Comparison of ENCODE assay signal across 17 cellular contexts in genomic region chr5:139575313-139575646, GRCh38. TPM values are rescaled to one million over a fixed set of nuclear protein-coding genes. Genes with fewer than 3 reads are reported as not detected.
DNase-seq lines count a peak whose midpoint lies in the region; ATAC-seq, FAIRE-seq and TF ChIP-seq lines count a peak whose summit lies in the region.
"Had no signal": no experiment of that assay in that cellular context is flagged by ENCODE, and none has a peak within 500 bp of the region (broad histone marks: within the 10 kb centered on the region; RNA-seq: fewer than 3 reads in every experiment).

No MANE protein-coding gene starts in this region.

- DNase-seq in activated CD4-positive, alpha-beta T cell treated with anti-CD3 and anti-CD28 coated beads, Interleukin-2, amount 10 ng/mL, durations not matched to agents 24 days and 14 days = no peak
- DNase-seq in activated CD4-positive, alpha-beta T cell treated with anti-CD3 and anti-CD28 coated beads, Interleukin-2, amount 50 U/mL, for 4 hours = no peak
- DNase-seq in activated T-helper 1 cell treated with anti-CD3 and anti-CD28 coated beads, Interleukin-12 subunit alpha, Interleukin-12 subunit beta, Interleukin-2, Interleukin-4 antibody, amounts not matched to agents 30 ng/mL and 10 ng/mL and 1 ng/mL, durations not matched to agents 14 hours and 24 hours and 36 hours (ENCODE audit: low spot score) = no peak
- DNase-seq in natural killer cell treated with Interleukin-12 subunit alpha and Interleukin-12 subunit beta and Interleukin-15 and Interleukin-18, amount 100 ng/mL, for 72 hours (ENCODE audit: low spot score) = no peak
- DNase-seq in SHP77 (lab: John Stamatoyannopoulos, UW) (no peak), RCC 7860 (ENCODE audit: low spot score) (no peak), CD1c-positive myeloid dendritic cell (ENCODE audit: extremely low spot score) (no peak)
- DNase-seq: activated CD4-positive, alpha-beta T cell treated with anti-CD3 and anti-CD28 coated beads, Interleukin-2, amount 50 U/mL, for 1 hour; esophagus squamous epithelium; heart right ventricle; islet precursor cell; nucleus accumbens; right lobe of liver had no signal

- no peak for FAIRE-seq in RCC 7860 (lab: Jason Lieb, UNC)
- FAIRE-seq: HTR-8/SVneo had no signal

- H3K9me3 Mint-ChIP-seq in activated CD4-positive, alpha-beta T cell treated with anti-CD3 and anti-CD28 coated beads, Interleukin-2, amount 10 ng/mL, durations not matched to agents 24 days and 14 days = no peaks in the 10 kb centered on the region
- no peaks in the 10 kb centered on the region for H3K9me3 Mint-ChIP-seq in activated T-helper 1 cell treated with anti-CD3 and anti-CD28 coated beads, Interleukin-12 subunit alpha, Interleukin-12 subunit beta, Interleukin-2, Interleukin-4 antibody, amounts not matched to agents 30 ng/mL and 10 ng/mL and 1 ng/mL, durations not matched to agents 14 hours and 24 hours and 36 hours
- no peaks in the 10 kb centered on the region for H3K9me3 Mint-ChIP-seq in natural killer cell treated with Interleukin-12 subunit alpha and Interleukin-12 subunit beta and Interleukin-15 and Interleukin-18, amount 100 ng/mL, for 72 hours
- H3K9me3 Mint-ChIP-seq: mesothelial cell of epicardium had no signal

- peak overlapping the region; percentile 58; the same call in 1 of the 2 replicates for H3K4me2 ChIP-seq in KMS-11
- H3K4me2 ChIP-seq: A549 had no signal

- H3K27me3 Mint-ChIP-seq in activated CD4-positive, alpha-beta T cell treated with anti-CD3 and anti-CD28 coated beads, Interleukin-2, amount 10 ng/mL, durations not matched to agents 24 days and 14 days = no peaks in the 10 kb centered on the region
- H3K27me3 Mint-ChIP-seq in activated T-helper 1 cell treated with anti-CD3 and anti-CD28 coated beads, Interleukin-12 subunit alpha, Interleukin-12 subunit beta, Interleukin-2, Interleukin-4 antibody, amounts not matched to agents 30 ng/mL and 10 ng/mL and 1 ng/mL, durations not matched to agents 14 hours and 24 hours and 36 hours (ENCODE audit: insufficient read depth) = no peaks in the 10 kb centered on the region
- no peaks in the 10 kb centered on the region for H3K27me3 Mint-ChIP-seq in natural killer cell treated with Interleukin-12 subunit alpha and Interleukin-12 subunit beta and Interleukin-15 and Interleukin-18, amount 100 ng/mL, for 72 hours

- no peak overlapping the region for H3K4me3 ChIP-seq in KMS-11 (IDR thresholded peaks at IDR 0.05; ENCODE audit: insufficient read depth, low read depth, low read length)
- H3K4me3 ChIP-seq: A549, esophagus squamous epithelium, heart right ventricle, right lobe of liver had no signal

- TF ChIP-seq CTCF in KMS-11 (conservative IDR thresholded peaks at IDR 0.05; ENCODE audit: low read depth, low read length) = peak; percentile 57

- peak overlapping the region; percentile 62; the same call in 1 of the 2 replicates for H3K27ac ChIP-seq in KMS-11
- H3K27ac ChIP-seq: A549, esophagus squamous epithelium, right lobe of liver had no signal

- peak overlapping the region; percentile 62 for H3K4me3 Mint-ChIP-seq in activated CD4-positive, alpha-beta T cell treated with anti-CD3 and anti-CD28 coated beads, Interleukin-2, amount 10 ng/mL, durations not matched to agents 24 days and 14 days
- peak overlapping the region; percentile 70 for H3K4me3 Mint-ChIP-seq in activated T-helper 1 cell treated with anti-CD3 and anti-CD28 coated beads, Interleukin-12 subunit alpha, Interleukin-12 subunit beta, Interleukin-2, Interleukin-4 antibody, amounts not matched to agents 30 ng/mL and 10 ng/mL and 1 ng/mL, durations not matched to agents 14 hours and 24 hours and 36 hours
- peak overlapping the region; percentile 26 for H3K4me3 Mint-ChIP-seq in natural killer cell treated with Interleukin-12 subunit alpha and Interleukin-12 subunit beta and Interleukin-15 and Interleukin-18, amount 100 ng/mL, for 72 hours
- H3K4me3 Mint-ChIP-seq: mesothelial cell of epicardium had no signal

- no peak for ATAC-seq in natural killer cell treated with Interleukin-12 subunit alpha and Interleukin-12 subunit beta and Interleukin-15 and Interleukin-18, amount 100 ng/mL, for 72 hours

- peaks cover 53% of the 10 kb centered on the region for H3K4me1 Mint-ChIP-seq in activated CD4-positive, alpha-beta T cell treated with anti-CD3 and anti-CD28 coated beads, Interleukin-2, amount 10 ng/mL, durations not matched to agents 24 days and 14 days
- peaks cover 61% of the 10 kb centered on the region for H3K4me1 Mint-ChIP-seq in activated T-helper 1 cell treated with anti-CD3 and anti-CD28 coated beads, Interleukin-12 subunit alpha, Interleukin-12 subunit beta, Interleukin-2, Interleukin-4 antibody, amounts not matched to agents 30 ng/mL and 10 ng/mL and 1 ng/mL, durations not matched to agents 14 hours and 24 hours and 36 hours (ENCODE audit: low read depth)
- peaks cover 43 to 56% of the 10 kb centered on the region in 2 donors for H3K4me1 Mint-ChIP-seq in natural killer cell treated with Interleukin-12 subunit alpha and Interleukin-12 subunit beta and Interleukin-15 and Interleukin-18, amount 100 ng/mL, for 72 hours (ENCODE audit: low read depth in 2 of 2)

- H3K36me3 Mint-ChIP-seq in activated CD4-positive, alpha-beta T cell treated with anti-CD3 and anti-CD28 coated beads, Interleukin-2, amount 10 ng/mL, durations not matched to agents 24 days and 14 days (ENCODE audit: low read depth) = peaks cover 23% of the 10 kb centered on the region
- peaks cover 9% of the 10 kb centered on the region for H3K36me3 Mint-ChIP-seq in activated T-helper 1 cell treated with anti-CD3 and anti-CD28 coated beads, Interleukin-12 subunit alpha, Interleukin-12 subunit beta, Interleukin-2, Interleukin-4 antibody, amounts not matched to agents 30 ng/mL and 10 ng/mL and 1 ng/mL, durations not matched to agents 14 hours and 24 hours and 36 hours (ENCODE audit: low read depth)
- no peaks in the 10 kb centered on the region for H3K36me3 Mint-ChIP-seq in natural killer cell treated with Interleukin-12 subunit alpha and Interleukin-12 subunit beta and Interleukin-15 and Interleukin-18, amount 100 ng/mL, for 72 hours

- peaks cover 74% of the 10 kb centered on the region for H3K4me1 ChIP-seq in KMS-11 (ENCODE audit: low read depth, poor library complexity, severe bottlenecking)

- H4K20me1 ChIP-seq in KMS-11 (ENCODE audit: insufficient read depth) = 0 out of 2 replicates have a peak, but pooled peaks cover 16% of the 10 kb centered on the region

- H3K79me2 ChIP-seq in KMS-11 (ENCODE audit: insufficient read depth, low read depth) = peaks cover 94% of the 10 kb centered on the region

- no peaks in the 10 kb centered on the region; the same call in 1 of the 2 replicates for H3K36me3 ChIP-seq in KMS-11 (ENCODE audit: insufficient read depth)
- H3K36me3 ChIP-seq: right lobe of liver had no signal

- no peaks in the 10 kb centered on the region for H3K27me3 ChIP-seq in KMS-11 (ENCODE audit: insufficient read depth, low read depth)
- H3K27me3 ChIP-seq: esophagus squamous epithelium, heart right ventricle, right lobe of liver had no signal

- H3K9ac ChIP-seq in KMS-11 = no peak overlapping the region

- H3K27ac Mint-ChIP-seq in activated CD4-positive, alpha-beta T cell treated with anti-CD3 and anti-CD28 coated beads, Interleukin-2, amount 10 ng/mL, durations not matched to agents 24 days and 14 days = peak overlapping the region; percentile 82
- peak overlapping the region; percentile 87 for H3K27ac Mint-ChIP-seq in activated T-helper 1 cell treated with anti-CD3 and anti-CD28 coated beads, Interleukin-12 subunit alpha, Interleukin-12 subunit beta, Interleukin-2, Interleukin-4 antibody, amounts not matched to agents 30 ng/mL and 10 ng/mL and 1 ng/mL, durations not matched to agents 14 hours and 24 hours and 36 hours
- H3K27ac Mint-ChIP-seq in natural killer cell treated with Interleukin-12 subunit alpha and Interleukin-12 subunit beta and Interleukin-15 and Interleukin-18, amount 100 ng/mL, for 72 hours = peak overlapping the region; percentile 41 to 67

- intact Hi-C loops in activated CD4-positive, alpha-beta T cell treated with anti-CD3 and anti-CD28 coated beads, Interleukin-2, amount 10 ng/mL, durations not matched to agents 24 days and 14 days (cut with micrococcal nuclease) = loop anchor here (1.0 to 2.0 kb wide), 2 partner anchors 10 to 62 kb away; no protein-coding TSS in a partner anchor
- intact Hi-C loops in activated T-helper 1 cell treated with anti-CD3 and anti-CD28 coated beads, Interleukin-12 subunit alpha, Interleukin-12 subunit beta, Interleukin-2, Interleukin-4 antibody, amounts not matched to agents 30 ng/mL and 10 ng/mL and 1 ng/mL, durations not matched to agents 14 hours and 24 hours and 36 hours (cut with micrococcal nuclease) = loop anchor here (1.0 to 5.0 kb wide), 7 partner anchors 12 to 153 kb away; partner anchors contain the start of gene DNAJC18

- H2AFZ ChIP-seq in KMS-11 (ENCODE audit: low read depth) = no peak overlapping the region

RNA-seq across cellular contexts. Expression of gene UBE2D2, which starts 14.1 kb away (rescaled TPM):
- total RNA-seq in activated CD4-positive, alpha-beta T cell treated with anti-CD3 and anti-CD28 coated beads, Interleukin-2, amount 10 ng/mL, durations not matched to agents 24 days and 14 days = 272 and 275 TPM in 2 replicates
- 251 and 265 TPM in 2 replicates for total RNA-seq in activated T-helper 1 cell treated with anti-CD3 and anti-CD28 coated beads, Interleukin-12 subunit alpha, Interleukin-12 subunit beta, Interleukin-2, Interleukin-4 antibody, amounts not matched to agents 30 ng/mL and 10 ng/mL and 1 ng/mL, durations not matched to agents 14 hours and 24 hours and 36 hours
- total RNA-seq in natural killer cell treated with Interleukin-12 subunit alpha and Interleukin-12 subunit beta and Interleukin-15 and Interleukin-18, amount 100 ng/mL, for 72 hours = 100 to 1,000 TPM; 176 to 190 TPM
